10 cellular contexts compared by ENCODE assay signal in the genomic region with DNA sequence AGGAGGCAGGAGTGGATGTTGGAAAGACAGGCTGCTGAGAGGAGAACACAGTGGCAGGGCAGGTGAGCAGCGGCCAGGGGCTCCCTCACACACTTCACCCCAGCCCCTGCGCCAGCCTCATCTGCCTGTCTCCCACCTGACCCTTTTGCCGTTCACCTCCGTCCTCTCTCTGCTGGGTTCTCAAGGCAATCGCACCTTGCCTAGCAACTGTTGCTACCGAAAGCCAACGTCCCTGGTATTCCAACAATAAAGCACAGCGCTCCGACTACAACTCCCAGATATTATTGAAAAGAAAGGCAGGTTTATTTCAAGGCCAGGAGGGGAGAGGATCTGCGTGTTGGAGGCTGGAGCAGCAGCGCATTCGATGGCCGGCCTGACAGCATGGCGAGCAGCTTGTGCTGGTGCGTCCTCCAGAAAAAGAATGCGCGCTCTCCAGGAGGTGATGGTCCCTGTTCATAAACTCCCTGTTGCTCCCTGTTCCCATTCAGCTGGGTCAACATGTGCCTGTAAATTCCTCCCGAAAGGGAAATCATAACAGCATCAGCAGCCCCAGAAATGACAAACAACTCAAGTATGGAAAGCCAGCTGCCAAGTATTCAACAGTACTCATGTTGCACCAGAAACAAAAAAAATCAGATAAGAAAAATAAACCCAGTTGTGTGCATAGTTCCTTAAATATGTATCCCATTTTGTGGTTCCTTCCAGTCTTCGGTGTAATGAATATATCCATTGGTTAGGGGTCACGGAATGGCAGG.
DNase-seq lines count a peak whose midpoint lies in the region; ATAC-seq and TF ChIP-seq lines count a peak whose summit lies in the region.
"Had no signal": no experiment of that assay in that cellular context is flagged by ENCODE, and none has a peak within 500 bp of the region (broad histone marks: within the 10 kb centered on the region; RNA-seq: fewer than 3 reads in every experiment).

No MANE protein-coding gene starts in this region.

- peak; percentile 51 for DNase-seq in GM04503 (ENCODE audit: low read depth)
- peak; percentile 42 to 95 for DNase-seq in PC-9
- peak; percentile 76 for DNase-seq in fibroblast of villous mesenchyme (ENCODE audit: low read depth)
- no peak for DNase-seq in thoracic aorta (ENCODE audit: low spot score)
- no peak for DNase-seq in activated effector memory CD4-positive, alpha-beta T cell treated with Interleukin-2 at 50 U/mL for 16 hours
- no peak for DNase-seq in stimulated activated CD4-positive, alpha-beta T cell treated with anti-CD3 and anti-CD28 coated beads, Interleukin-12 subunit alpha, Interleukin-12 subunit beta, amount 100 ng/mL, for 4 hours
- DNase-seq: cerebellar nuclear complex, GOT3, Karpas-422 had no signal

- peaks cover 44% of the 10 kb centered on the region for H3F3A ChIP-seq in PC-9 (ENCODE audit: insufficient read depth, low read depth)

- H3K27ac ChIP-seq in PC-9 (peak overlapping the region; percentile 20), thoracic aorta (no peak overlapping the region)

- H3K9me2 ChIP-seq in PC-9 (ENCODE audit: insufficient read depth), result no peaks in the 10 kb centered on the region

- H2AFZ ChIP-seq in PC-9, result no peak overlapping the region

- POLR2A ChIA-PET in PC-9 (lab: Charles Lee; ENCODE audit: unreplicated experiment), result no interaction called here

- CTCF ChIA-PET in PC-9 (lab: Charles Lee), result interaction anchor here (0.6 kb wide), 1 partner anchor 1118 kb away, joined by 6 read pairs; no protein-coding TSS in a partner anchor

- no peak for TF ChIP-seq CTCF in PC-9 (conservative IDR thresholded peaks at IDR 0.05)
- no peak for TF ChIP-seq CTCF in fibroblast of villous mesenchyme (IDR thresholded peaks at IDR 0.05; ENCODE audit: insufficient read depth, low read depth, low read length)
- TF ChIP-seq CTCF in thoracic aorta (IDR thresholded peaks at IDR 0.05), result no peak

- no peaks in the 10 kb centered on the region for H3K79me2 ChIP-seq in PC-9 (ENCODE audit: low read depth)

- no peaks in the 10 kb centered on the region for H3K9me3 ChIP-seq in PC-9 (ENCODE audit: insufficient read depth, low read depth)
- no peaks in the 10 kb centered on the region for H3K9me3 ChIP-seq in thoracic aorta

- H3K36me3 ChIP-seq in PC-9 (ENCODE audit: low read depth) (no peaks in the 10 kb centered on the region), thoracic aorta (no peaks in the 10 kb centered on the region)

- ATAC-seq in thoracic aorta (ENCODE audit: insufficient number of reproducible peaks, low FRiP score, low read depth) (peak; percentile 58), GM21717 (IDR thresholded peaks at IDR 0.05; ENCODE audit: unreplicated experiment) (no peak)

- BruUV-seq in PC-9 (replicated peaks; lab: Mats Ljungman, UMichigan), result no TSS peak

- no peaks in the 10 kb centered on the region for H4K20me1 ChIP-seq in PC-9 (ENCODE audit: insufficient read depth)

- H3K4me2 ChIP-seq in PC-9, result peak overlapping the region; percentile 14

- H3K4me3 ChIP-seq in PC-9 (no peak overlapping the region), fibroblast of villous mesenchyme (ENCODE audit: low read depth, low read length) (no peak overlapping the region), thoracic aorta (no peak overlapping the region)

- no peaks in the 10 kb centered on the region for H3K27me3 ChIP-seq in PC-9 (ENCODE audit: insufficient read depth, low read depth)
- H3K27me3 ChIP-seq in thoracic aorta (replicated peaks; ENCODE audit: insufficient read depth), result no peaks in the 10 kb centered on the region

- peaks cover 75% of the 10 kb centered on the region for H3K4me1 ChIP-seq in PC-9 (replicated peaks; ENCODE audit: insufficient read depth)
- H3K4me1 ChIP-seq in thoracic aorta (ENCODE audit: control insufficient read depth in 1 of 2, low read depth in 2 of 2), result peaks cover 0 to 19% of the 10 kb centered on the region in 2 donors

- intact Hi-C loops in PC-9 (cut with micrococcal nuclease; ENCODE audit: unreplicated experiment), result loop anchor here (1.0 kb wide), 1 partner anchor 69 kb away; no protein-coding TSS in a partner anchor

Comparison
In these comparisons a context has a peak if more than half of its experiments do, and no peak if none do; other contexts are left out.
1. DNase-seq: peak in GM04503 (single experiment), PC-9 (2 of 2) and fibroblast of villous mesenchyme (single experiment); none in thoracic aorta (single experiment), activated effector memory CD4-positive, alpha-beta T cell treated with Interleukin-2 at 50 U/mL for 16 hours (single experiment) and stimulated activated CD4-positive, alpha-beta T cell treated with anti-CD3 and anti-CD28 coated beads, Interleukin-12 subunit alpha, Interleukin-12 subunit beta, amount 100 ng/mL, for 4 hours (single experiment).